Comparison of ENCODE assay signal across 8 cellular contexts in the genomic region with DNA sequence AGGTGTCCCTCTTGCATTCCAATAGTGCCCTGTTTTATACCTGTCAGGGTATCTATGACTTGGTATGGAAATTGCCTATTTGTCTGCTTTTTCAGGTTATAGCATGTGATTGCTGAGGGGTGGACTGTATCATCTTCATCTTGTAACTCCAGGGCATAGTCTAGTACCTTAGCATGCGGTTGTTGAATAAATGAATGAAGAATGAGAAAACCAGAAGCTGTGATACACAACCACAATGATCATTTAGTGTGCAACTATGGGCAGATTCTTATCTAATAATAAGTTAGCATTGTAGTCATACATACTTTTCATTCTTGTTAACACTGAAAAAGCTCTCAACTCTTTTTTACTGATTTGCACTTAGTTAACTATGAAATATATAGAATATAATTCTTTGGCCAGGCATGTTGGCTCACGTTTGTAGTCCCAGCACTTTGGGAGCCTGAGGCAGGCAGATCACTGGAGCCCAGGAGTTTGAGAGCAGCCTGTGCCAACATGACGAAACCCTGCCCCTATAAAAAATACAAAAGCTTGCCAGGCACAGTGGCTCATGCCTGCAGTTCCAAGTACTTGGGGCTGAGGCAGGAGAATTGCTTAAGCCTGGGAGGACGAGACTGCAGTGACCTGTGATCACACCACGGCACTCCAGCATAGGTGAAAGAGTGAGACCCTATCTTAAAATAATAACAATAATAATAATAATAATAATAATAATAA.
DNase-seq lines count a peak whose midpoint lies in the region; ATAC-seq, FAIRE-seq and TF ChIP-seq lines count a peak whose summit lies in the region.
"Not testable (repeated sequence)": the region's sequence is repeated elsewhere in the genome, so short reads cannot be mapped to it uniquely, and the experiment has no call there.

No MANE protein-coding gene starts in this region.

- ATAC-seq in RWPE2 (ENCODE audit: low read depth) = peak; percentile 88
- peak; percentile 93 for ATAC-seq in foreskin keratinocyte
- peak; percentile 30 to 66 (median 58) for ATAC-seq in heart left ventricle
- peak; percentile 89 for ATAC-seq in left lung
- not testable (repeated sequence) for ATAC-seq in pancreas

- not testable (repeated sequence) for H3K27me3 ChIP-seq in RWPE2 (ENCODE audit: insufficient read depth, poor library complexity, severe bottlenecking); bronchial epithelial cell (ENCODE audit: control insufficient read depth, insufficient read depth, low read length); foreskin keratinocyte; heart left ventricle; left lung; pancreas; thyroid gland

- not testable (repeated sequence) for FAIRE-seq in bronchial epithelial cell (lab: Jason Lieb, UNC)
- peak; percentile 85 for FAIRE-seq in pancreas (lab: Jason Lieb, UNC)

- H3K4me3 ChIP-seq in RWPE2 (ENCODE audit: severe bottlenecking); bronchial epithelial cell (ENCODE audit: low read depth, low read length); heart left ventricle; left lung; pancreas; thyroid gland (replicated peaks in 1 of 3): not testable (repeated sequence)

- H3K27ac ChIP-seq in RWPE2 (ENCODE audit: poor library complexity, severe bottlenecking); foreskin keratinocyte; heart left ventricle; left lung; pancreas: not testable (repeated sequence)
- peak overlapping the region in 2 of 3 donors; percentile 47 to 56 for H3K27ac ChIP-seq in thyroid gland

- DNase-seq in EH (ENCODE audit: low read depth) (peak; percentile 37), bronchial epithelial cell (ENCODE audit: low read depth) (peak; percentile 12), foreskin keratinocyte (peak; percentile 50 to 72)
- not testable (repeated sequence) for DNase-seq in RWPE2 (ENCODE audit: low spot score); heart left ventricle; left lung; pancreas; thyroid gland

- H3K9me3 ChIP-seq in RWPE2 (ENCODE audit: severe bottlenecking); heart left ventricle; left lung; pancreas; thyroid gland: not testable (repeated sequence)

- not testable (repeated sequence) for H3K4me1 ChIP-seq in RWPE2 (ENCODE audit: insufficient read depth, poor library complexity, severe bottlenecking); foreskin keratinocyte; heart left ventricle; left lung; pancreas; thyroid gland

- H3K36me3 ChIP-seq in RWPE2 (ENCODE audit: low read depth); bronchial epithelial cell (ENCODE audit: control insufficient read depth, insufficient read depth, low read length); heart left ventricle; left lung; pancreas; thyroid gland: not testable (repeated sequence)

- not testable (repeated sequence) for TF ChIP-seq CTCF in RWPE2 (IDR thresholded peaks at IDR 0.05; ENCODE audit: poor library complexity, severe bottlenecking); bronchial epithelial cell (IDR thresholded peaks at IDR 0.05; ENCODE audit: insufficient read depth, low read length, severe bottlenecking); foreskin keratinocyte (conservative IDR thresholded peaks at IDR 0.05); heart left ventricle (IDR thresholded peaks at IDR 0.05); left lung (IDR thresholded peaks at IDR 0.05); pancreas (IDR thresholded peaks at IDR 0.05); thyroid gland (IDR thresholded peaks at IDR 0.05)

- TF ChIP-seq POLR2A in heart left ventricle (IDR thresholded peaks at IDR 0.05); thyroid gland (IDR thresholded peaks at IDR 0.05): not testable (repeated sequence)

- WGBS in heart left ventricle, 4 donors = 76 to 93% (median 90%) methylated on average over 1 to 3 of the region's 5 CpGs
- 82 to 90% methylated on average over 1 to 2 of the region's 5 CpGs for whole genome bisulfite sequencing in pancreas, 2 donors
- 31 to 37% methylated on average over 3 of the region's 5 CpGs for WGBS in thyroid gland, 2 donors

- intact Hi-C loops in heart left ventricle (cut with DNase I); left lung (cut with DNase I); pancreas (cut with DNase I); thyroid gland (cut with DNase I): not testable (repeated sequence)
